Comparison of ENCODE assay signal across 28 cellular contexts in the genomic region with DNA sequence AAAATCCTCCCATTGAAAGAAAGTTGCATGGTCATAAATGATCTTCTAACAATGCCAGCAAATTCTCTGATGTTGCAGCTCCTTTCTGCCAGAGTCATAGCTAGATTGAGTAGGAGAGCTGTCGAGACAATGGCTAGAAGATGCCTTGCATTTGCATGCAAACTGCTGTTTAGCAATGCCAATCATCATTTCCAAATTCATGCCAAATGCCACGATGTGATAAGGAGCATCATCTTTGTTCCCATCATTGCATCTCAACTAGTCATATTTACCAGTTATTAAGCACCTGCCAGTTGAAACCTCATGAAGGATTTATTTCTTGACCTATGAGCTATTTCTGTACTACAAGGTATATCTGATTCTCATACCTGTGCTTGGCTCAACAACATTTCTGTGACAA.
"Had no signal": no experiment of that assay in that cellular context is flagged by ENCODE, and none has a peak within 500 bp of the region (broad histone marks: within the 10 kb centered on the region; RNA-seq: fewer than 3 reads in every experiment).

No MANE protein-coding gene starts in this region.

- H3K36me3 ChIP-seq: colonic mucosa, esophagus muscularis mucosa, esophagus squamous epithelium, gastrocnemius medialis, gastroesophageal sphincter, heart left ventricle, heart right ventricle had no signal

- H3K9me3 Mint-ChIP-seq: dendritic cell treated with granulocyte-macrophage colony-stimulating factor and Interleukin-4, amounts not matched to agents 40 ng/mL and 50 ng/mL, for 4 days; effector memory CD8-positive, alpha-beta T cell; endodermal cell had no signal

- H3K4me3 ChIP-seq: colonic mucosa, coronary artery, dorsolateral prefrontal cortex, esophagus muscularis mucosa, esophagus squamous epithelium, gastrocnemius medialis, gastroesophageal sphincter, heart left ventricle, heart right ventricle had no signal

- H3K4me1 ChIP-seq: foreskin keratinocyte had no signal

- H3K27me3 ChIP-seq: colonic mucosa, dorsolateral prefrontal cortex, esophagus muscularis mucosa, esophagus squamous epithelium, foreskin keratinocyte, gastrocnemius medialis, gastroesophageal sphincter, heart left ventricle, heart right ventricle had no signal

- H3K4me3 Mint-ChIP-seq: dendritic cell treated with granulocyte-macrophage colony-stimulating factor and Interleukin-4, amounts not matched to agents 40 ng/mL and 50 ng/mL, for 4 days; effector memory CD8-positive, alpha-beta T cell; endodermal cell had no signal

- H3K27ac ChIP-seq: colonic mucosa, coronary artery, epithelial cell of prostate, esophagus muscularis mucosa, esophagus squamous epithelium, foreskin keratinocyte, gastrocnemius medialis, heart left ventricle, heart right ventricle had no signal

- H3K27ac Mint-ChIP-seq: dendritic cell treated with granulocyte-macrophage colony-stimulating factor and Interleukin-4, amounts not matched to agents 40 ng/mL and 50 ng/mL, for 4 days; effector memory CD8-positive, alpha-beta T cell; endodermal cell had no signal

- FAIRE-seq: colon, endometrium, endothelial cell of umbilical vein, frontal cortex had no signal

- H3K27me3 Mint-ChIP-seq: dendritic cell treated with granulocyte-macrophage colony-stimulating factor and Interleukin-4, amounts not matched to agents 40 ng/mL and 50 ng/mL, for 4 days had no signal

- H3K4me1 Mint-ChIP-seq: endodermal cell had no signal

- H3K9me3 ChIP-seq: colonic mucosa, esophagus muscularis mucosa, esophagus squamous epithelium, gastrocnemius medialis, gastroesophageal sphincter, heart left ventricle, heart right ventricle had no signal

- DNase-seq: colonic mucosa; cortex of kidney; dermis blood vessel endothelial cell; dorsolateral prefrontal cortex; effector CD4-positive, alpha-beta T cell; effector CD8-positive, alpha-beta T cell; effector memory CD4-positive, alpha-beta T cell; effector memory CD8-positive, alpha-beta T cell; endodermal cell; erythroblast; esophagus squamous epithelium; foreskin fibroblast; foreskin melanocyte; gastrocnemius medialis; glutamatergic neuron; head of caudate nucleus; heart left ventricle; heart right ventricle had no signal
